28 cellular contexts compared by ENCODE assay signal in genomic region chr3:138354376-138354775, GRCh38. TPM values are rescaled to one million over a fixed set of nuclear protein-coding genes. Genes with fewer than 3 reads are reported as not detected.
"Had no signal": no experiment of that assay in that cellular context is flagged by ENCODE, and none has a peak within 500 bp of the region (broad histone marks: within the 10 kb centered on the region; RNA-seq: fewer than 3 reads in every experiment).

No MANE protein-coding gene starts in this region.

- H3K4me1 Mint-ChIP-seq: natural killer cell; stimulated activated effector memory CD8-positive, alpha-beta T cell treated with anti-CD3 and anti-CD28 coated beads, Interleukin-12 subunit alpha, Interleukin-12 subunit beta, amount 100 ng/mL, for 72 hours had no signal

- H3K4me3 Mint-ChIP-seq: effector memory CD8-positive, alpha-beta T cell; natural killer cell; stimulated activated effector memory CD8-positive, alpha-beta T cell treated with anti-CD3 and anti-CD28 coated beads, Interleukin-12 subunit alpha, Interleukin-12 subunit beta, amount 100 ng/mL, for 72 hours had no signal

- H3K36me3 ChIP-seq: esophagus squamous epithelium, neutrophil had no signal

- FAIRE-seq: endometrium, kidney, urothelium cell line had no signal

- DNase-seq: cortex of kidney; effector memory CD8-positive, alpha-beta T cell; erythroblast; esophagus squamous epithelium; foreskin melanocyte; glutamatergic neuron; kidney; mesenchymal stem cell; midbrain; natural killer cell; stimulated activated CD4-positive, alpha-beta T cell treated with anti-CD3 and anti-CD28 coated beads, Interleukin-2, amount 100 ng/mL, for 24 hours; stimulated activated CD4-positive, alpha-beta T cell treated with anti-CD3 and anti-CD28 coated beads, Interleukin-4, amount 100 ng/mL, for 24 hours; stimulated activated naive CD8-positive, alpha-beta T cell treated with anti-CD3 and anti-CD28 coated beads, Interleukin-15, Interleukin-2, amounts not matched to agents 100 U/mL and 50 U/mL, for 24 hours; substantia nigra; testis; upper lobe of left lung had no signal

- H3K9me3 ChIP-seq: esophagus squamous epithelium, neutrophil, testis, tibial nerve, upper lobe of left lung had no signal

- H3K4me1 ChIP-seq: parathyroid adenoma had no signal

- H3K9me3 Mint-ChIP-seq: effector memory CD8-positive, alpha-beta T cell; natural killer cell; stimulated activated effector memory CD8-positive, alpha-beta T cell treated with anti-CD3 and anti-CD28 coated beads, Interleukin-12 subunit alpha, Interleukin-12 subunit beta, amount 100 ng/mL, for 72 hours had no signal

- H3K27ac Mint-ChIP-seq: effector memory CD8-positive, alpha-beta T cell; natural killer cell; progenitor cell of endocrine pancreas; stimulated activated effector memory CD8-positive, alpha-beta T cell treated with anti-CD3 and anti-CD28 coated beads, Interleukin-12 subunit alpha, Interleukin-12 subunit beta, amount 100 ng/mL, for 72 hours had no signal

- H3K4me3 ChIP-seq: esophagus squamous epithelium, hepatocyte, testis, tibial nerve, upper lobe of left lung had no signal

- ATAC-seq: effector memory CD8-positive, alpha-beta T cell; left lobe of liver; natural killer cell; sciatic nerve; stimulated activated effector memory CD8-positive, alpha-beta T cell treated with anti-CD3 and anti-CD28 coated beads, Interleukin-12 subunit alpha, Interleukin-12 subunit beta, amount 100 ng/mL, for 72 hours; stimulated activated naive CD8-positive, alpha-beta T cell treated with anti-CD3 and anti-CD28 coated beads, Interleukin-15, Interleukin-2, amounts not matched to agents 100 U/mL and 50 U/mL, for 24 hours had no signal

- H3K36me3 Mint-ChIP-seq: natural killer cell; stimulated activated effector memory CD8-positive, alpha-beta T cell treated with anti-CD3 and anti-CD28 coated beads, Interleukin-12 subunit alpha, Interleukin-12 subunit beta, amount 100 ng/mL, for 72 hours had no signal

- H3K27me3 ChIP-seq: hepatocyte, testis, tibial nerve, upper lobe of left lung had no signal

- H3K27ac ChIP-seq: esophagus squamous epithelium, hepatocyte, neutrophil, parathyroid adenoma, testis, upper lobe of left lung had no signal

- H3K27me3 Mint-ChIP-seq: progenitor cell of endocrine pancreas had no signal

RNA-seq across cellular contexts. Expression of gene NME9, which starts 24.7 kb away (rescaled TPM):
- total RNA-seq: dermis microvascular lymphatic vessel endothelial cell, hepatocyte, left lobe of liver, natural killer cell, skeletal muscle tissue, tibial nerve had no signal
